ENCODE assay signal across 16 cellular contexts in the genomic region with DNA sequence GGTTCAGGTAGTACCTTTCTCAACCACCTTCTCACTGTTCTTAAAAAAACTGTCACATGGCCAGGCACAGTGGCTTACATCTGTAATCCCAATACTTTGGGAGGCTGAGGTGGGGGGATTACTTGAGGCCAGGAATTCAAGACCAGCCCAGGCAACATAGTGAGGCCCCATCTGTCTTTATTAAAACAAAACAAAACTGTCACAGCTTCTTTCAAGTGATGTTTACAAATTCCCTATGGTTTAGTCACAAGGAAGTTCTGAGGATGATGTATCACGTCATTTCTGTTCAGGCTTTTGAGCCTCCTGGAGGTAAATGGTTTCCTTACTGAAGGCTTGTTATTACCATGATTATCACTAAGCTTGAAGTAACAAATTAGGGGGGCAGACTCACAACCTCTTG.
A peak's percentile ranks its signal among the peaks of the same experiment; 100 is the strongest.
DNase-seq lines count a peak whose midpoint lies in the region; ATAC-seq and TF ChIP-seq lines count a peak whose summit lies in the region.
"Had no signal": no experiment of that assay in that cellular context is flagged by ENCODE, and none has a peak within 500 bp of the region (broad histone marks: within the 10 kb centered on the region; RNA-seq: fewer than 3 reads in every experiment).

No MANE protein-coding gene starts in this region.

- no peak overlapping the region for H3K27ac ChIP-seq in colonic mucosa
- H3K27ac ChIP-seq: heart left ventricle, vagina had no signal

- H3K36me3 ChIP-seq in colonic mucosa = no peaks in the 10 kb centered on the region
- H3K36me3 ChIP-seq: heart left ventricle, vagina had no signal

- no peaks in the 10 kb centered on the region for H3K4me1 ChIP-seq in colonic mucosa
- H3K4me1 ChIP-seq: heart left ventricle, vagina had no signal

- no peaks in the 10 kb centered on the region for H3K27me3 ChIP-seq in colonic mucosa
- H3K27me3 ChIP-seq: heart left ventricle, vagina had no signal

- H3K9ac ChIP-seq in colonic mucosa (ENCODE audit: low read depth in 2 of 2, low read length in 2 of 2) = no peak overlapping the region

- intact Hi-C loops in colonic mucosa (cut with DNase I) = no loop called here

- ATAC-seq in HG02981 (IDR thresholded peaks at IDR 0.05; ENCODE audit: unreplicated experiment) = no peak
- ATAC-seq: activated naive CD4-positive, alpha-beta T cell treated with anti-CD3 and anti-CD28 coated beads, Interleukin-2, amount 50 U/mL, for 72 hours; heart left ventricle had no signal

- DNase-seq in AG08396 (ENCODE audit: low spot score) (peak; percentile 42), LHCN-M2 (ENCODE audit: low read depth) (peak; percentile 69), colonic mucosa (peak; percentile 9), kidney tubule cell (ENCODE audit: low spot score) (peak; percentile 84), RPMI8226 (no peak), NCI-H1436 (lab: John Stamatoyannopoulos, UW) (no peak)
- no peak for DNase-seq in activated naive CD4-positive, alpha-beta T cell treated with anti-CD3 and anti-CD28 coated beads, Interleukin-2, amount 50 U/mL, for 16 hours
- DNase-seq: activated CD8-positive, alpha-beta memory T cell treated with anti-CD3 and anti-CD28 coated beads for 24 hours; DND-41; heart left ventricle; NCI-H1417; NCI-H526; Right ventricle myocardium superior had no signal

- H3K4me3 ChIP-seq in colonic mucosa = no peak overlapping the region
- H3K4me3 ChIP-seq: heart left ventricle, vagina had no signal

- no peaks in the 10 kb centered on the region for H3K9me3 ChIP-seq in colonic mucosa
- H3K9me3 ChIP-seq: heart left ventricle, vagina had no signal

- TF ChIP-seq CTCF in colonic mucosa (IDR thresholded peaks at IDR 0.05) = no peak

Comparison
In these comparisons a context has a peak if more than half of its experiments do, and no peak if none do; other contexts are left out.
1. DNase-seq: peak in AG08396 (single experiment), LHCN-M2 (single experiment), colonic mucosa (single experiment) and kidney tubule cell (single experiment); none in RPMI8226 (single experiment), NCI-H1436 (single experiment) and activated naive CD4-positive, alpha-beta T cell treated with anti-CD3 and anti-CD28 coated beads, Interleukin-2, amount 50 U/mL, for 16 hours (single experiment).